Comparison of ENCODE assay signal across 8 cellular contexts in the genomic region with DNA sequence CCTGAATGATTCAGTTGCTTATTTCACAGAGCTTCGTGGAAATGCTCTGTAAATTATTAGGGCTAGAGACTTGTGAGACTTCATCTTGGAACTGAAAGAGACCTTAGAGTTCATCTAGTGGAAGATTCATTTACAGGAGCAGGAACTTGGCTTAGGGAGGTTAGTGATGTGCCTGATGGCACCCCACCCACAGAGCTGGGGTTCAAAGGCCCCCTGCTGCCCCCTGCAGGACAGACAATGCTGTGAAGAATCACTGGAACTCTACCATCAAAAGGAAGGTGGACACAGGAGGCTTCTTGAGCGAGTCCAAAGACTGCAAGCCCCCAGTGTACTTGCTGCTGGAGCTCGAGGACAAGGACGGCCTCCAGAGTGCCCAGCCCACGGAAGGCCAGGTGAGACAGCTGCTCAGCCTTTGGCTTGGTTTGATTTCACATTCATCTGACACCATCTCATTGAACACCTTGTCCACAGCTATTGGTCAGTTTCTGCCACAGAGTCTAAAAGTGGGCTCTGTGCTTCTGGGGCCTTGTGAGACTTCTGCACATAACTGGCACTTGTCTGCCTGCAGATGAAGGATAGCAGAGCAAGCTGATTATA.
DNase-seq lines count a peak whose midpoint lies in the region; ATAC-seq and TF ChIP-seq lines count a peak whose summit lies in the region.

No MANE protein-coding gene starts in this region.

- TF ChIP-seq CTCF in HFF-Myc (IDR thresholded peaks at IDR 0.05; ENCODE audit: low read depth, low read length, missing control alignments): peak; percentile 80

- H3K4me3 ChIP-seq in HFF-Myc (replicated peaks; ENCODE audit: low read depth, low read length): no peak overlapping the region

- no peak for ATAC-seq in HG02588 (IDR thresholded peaks at IDR 0.05; ENCODE audit: unreplicated experiment)
- ATAC-seq in HG03139 (IDR thresholded peaks at IDR 0.05; ENCODE audit: unreplicated experiment): no peak

- peak; percentile 13 for DNase-seq in DMS 273 treated with DMSO at 0.1 percent for 48 hours (lab: John Stamatoyannopoulos, UW)
- DNase-seq in HFF-Myc (ENCODE audit: extremely low read depth, low read depth): no peak
- peak; percentile 65 for DNase-seq in RPMI8226
- peak; percentile 3 for DNase-seq in activated effector memory CD4-positive, alpha-beta T cell treated with Interleukin-2 at 50 U/mL for 16 hours
- DNase-seq in iPS-NIHi7 (ENCODE audit: extremely low spot score): peak; percentile 81
- DNase-seq in stimulated activated CD8-positive, alpha-beta memory T cell treated with anti-CD3 and anti-CD28 coated beads, Interleukin-12 subunit alpha, Interleukin-12 subunit beta, amount 100 ng/mL, for 1 hour (ENCODE audit: low read depth): peak; percentile 37
